In genomic region chr2:60602388-60602787, GRCh38 we compare ENCODE assay signal across 1 cellular context.
TF ChIP-seq lines count a peak whose summit lies in the region.

No MANE protein-coding gene starts in this region.

TF ChIP-seq in WTC11, 78 proteins besides CTCF, POLR2A, EP300 and RAD21:
- no peak for TF ChIP-seq KAT7 (CRISPR knock-in tag; IDR thresholded peaks at IDR 0.05; ENCODE audit: borderline replicate concordance)
- TF ChIP-seq GABPB1 (CRISPR knock-in tag; IDR thresholded peaks at IDR 0.05): no peak
- TF ChIP-seq TP53 (CRISPR knock-in tag; IDR thresholded peaks at IDR 0.05): no peak
- no peak for TF ChIP-seq NR1H2 (CRISPR knock-in tag; IDR thresholded peaks at IDR 0.05)
- no peak for TF ChIP-seq CBFB (CRISPR knock-in tag; IDR thresholded peaks at IDR 0.05; ENCODE audit: low read depth)
- no peak for TF ChIP-seq ETV6 (CRISPR knock-in tag; IDR thresholded peaks at IDR 0.05)
- TF ChIP-seq AFF4 (CRISPR knock-in tag; IDR thresholded peaks at IDR 0.05; ENCODE audit: borderline replicate concordance): no peak
- TF ChIP-seq RORB (CRISPR knock-in tag; IDR thresholded peaks at IDR 0.05): no peak
- no peak for TF ChIP-seq ATF1 (CRISPR knock-in tag; IDR thresholded peaks at IDR 0.05)
- no peak for TF ChIP-seq ZNF423 (CRISPR knock-in tag; IDR thresholded peaks at IDR 0.05)
- TF ChIP-seq IRF2 (CRISPR knock-in tag; IDR thresholded peaks at IDR 0.05; ENCODE audit: borderline replicate concordance, low read depth): no peak
- no peak for TF ChIP-seq GTF2I (CRISPR knock-in tag; conservative IDR thresholded peaks at IDR 0.05)
- TF ChIP-seq AR (CRISPR knock-in tag; IDR thresholded peaks at IDR 0.05): no peak
- TF ChIP-seq PREB (CRISPR knock-in tag; IDR thresholded peaks at IDR 0.05; ENCODE audit: borderline replicate concordance): no peak
- TF ChIP-seq NFATC4 (CRISPR knock-in tag; IDR thresholded peaks at IDR 0.05): no peak
- TF ChIP-seq IRF1 (CRISPR knock-in tag; IDR thresholded peaks at IDR 0.05): no peak
- no peak for TF ChIP-seq MYBL2 (CRISPR knock-in tag; IDR thresholded peaks at IDR 0.05)
- TF ChIP-seq MXD4 (CRISPR knock-in tag; IDR thresholded peaks at IDR 0.05; ENCODE audit: borderline replicate concordance): no peak
- TF ChIP-seq ZMAT4 (CRISPR knock-in tag; IDR thresholded peaks at IDR 0.05): no peak
- TF ChIP-seq E2F4 (CRISPR knock-in tag; IDR thresholded peaks at IDR 0.05; ENCODE audit: borderline replicate concordance, low read depth): no peak
TF ChIP-seq in WTC11: peak in this region for 0.
